1 cellular context compared by ENCODE assay signal in the genomic region with DNA sequence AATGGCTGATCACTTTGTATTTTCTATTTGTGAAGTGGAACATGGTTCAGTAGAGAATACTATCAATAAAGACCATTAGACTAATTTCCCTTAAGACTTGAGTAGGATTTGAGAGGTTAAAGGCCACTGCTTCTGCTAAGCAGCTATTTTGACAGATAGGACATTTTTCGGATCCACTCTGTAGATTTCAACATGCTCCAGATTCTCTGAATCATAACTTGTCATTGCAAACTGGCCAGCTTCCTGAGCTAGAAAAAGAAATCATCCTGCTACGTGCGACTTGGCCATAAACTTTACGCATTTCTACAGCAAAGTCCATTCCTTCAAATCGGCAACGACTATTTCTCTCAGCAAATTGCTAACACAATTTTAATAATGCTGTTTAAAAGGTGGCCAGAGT.
TF ChIP-seq lines count a peak whose summit lies in the region.

No MANE protein-coding gene starts in this region.

TF ChIP-seq in IMR-90, 13 proteins besides CTCF, POLR2A, EP300 and RAD21:
- TF ChIP-seq MAFK (IDR thresholded peaks at IDR 0.05; ENCODE audit: low read depth, low read length): no peak
- TF ChIP-seq CHD1 (IDR thresholded peaks at IDR 0.05; ENCODE audit: low read depth, low read length): no peak
- no peak for TF ChIP-seq RFX5 (IDR thresholded peaks at IDR 0.05; ENCODE audit: low read depth, low read length)
- no peak for TF ChIP-seq BHLHE40 (IDR thresholded peaks at IDR 0.05; ENCODE audit: low read depth, low read length)
- TF ChIP-seq NFE2L2 (IDR thresholded peaks at IDR 0.05; ENCODE audit: low read depth, low read length): no peak
TF ChIP-seq in IMR-90: peak in this region for 0.
